2 cellular contexts compared by ENCODE assay signal in genomic region chr6:17292600-17293133, GRCh38.
TF ChIP-seq lines count a peak whose summit lies in the region.

No MANE protein-coding gene starts in this region.

TF ChIP-seq in IMR-90, 13 proteins besides CTCF, POLR2A, EP300 and RAD21:
- TF ChIP-seq RCOR1 (IDR thresholded peaks at IDR 0.05; ENCODE audit: insufficient replicate concordance, low read length) (no peak), MAFK (IDR thresholded peaks at IDR 0.05; ENCODE audit: low read depth, low read length) (peak; percentile 80), RFX5 (IDR thresholded peaks at IDR 0.05; ENCODE audit: low read depth, low read length) (no peak), FOS (IDR thresholded peaks at IDR 0.05; ENCODE audit: low read depth, low read length) (no peak), NFE2L2 (IDR thresholded peaks at IDR 0.05; ENCODE audit: low read depth, low read length) (no peak), BHLHE40 (IDR thresholded peaks at IDR 0.05; ENCODE audit: low read depth, low read length) (no peak)
- TF ChIP-seq, protein P1, sequence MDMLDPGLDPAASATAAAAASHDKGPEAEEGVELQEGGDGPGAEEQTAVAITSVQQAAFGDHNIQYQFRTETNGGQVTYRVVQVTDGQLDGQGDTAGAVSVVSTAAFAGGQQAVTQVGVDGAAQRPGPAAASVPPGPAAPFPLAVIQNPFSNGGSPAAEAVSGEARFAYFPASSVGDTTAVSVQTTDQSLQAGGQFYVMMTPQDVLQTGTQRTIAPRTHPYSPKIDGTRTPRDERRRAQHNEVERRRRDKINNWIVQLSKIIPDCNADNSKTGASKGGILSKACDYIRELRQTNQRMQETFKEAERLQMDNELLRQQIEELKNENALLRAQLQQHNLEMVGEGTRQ (IDR thresholded peaks at IDR 0.05; ENCODE audit: low read depth, low read length), result no peak

TF ChIP-seq in endothelial cell of umbilical vein, 7 proteins besides CTCF, POLR2A, EP300 and RAD21:
- TF ChIP-seq POLR2AphosphoS5 (IDR thresholded peaks at IDR 0.05; ENCODE audit: insufficient read depth, low read depth, low read length) (no peak), JUN (IDR thresholded peaks at IDR 0.05; ENCODE audit: borderline replicate concordance, insufficient read depth, insufficient read length, low read depth) (no peak), FOS (IDR thresholded peaks at IDR 0.05; ENCODE audit: borderline replicate concordance, insufficient read depth, low read length) (no peak), MAX (IDR thresholded peaks at IDR 0.05; ENCODE audit: insufficient read depth, insufficient read length) (no peak), MYC (IDR thresholded peaks at IDR 0.05; ENCODE audit: low read depth, low read length) (no peak), EZH2 (IDR thresholded peaks at IDR 0.05; ENCODE audit: borderline replicate concordance, low read depth, low read length, severe bottlenecking) (no peak), GATA2 (IDR thresholded peaks at IDR 0.05; ENCODE audit: insufficient read depth, insufficient read length, low read depth, low read length) (no peak)
